In genomic region chr2:218893349-218894167, GRCh38 we compare ENCODE assay signal across 8 cellular contexts. TPM values are rescaled to one million over a fixed set of nuclear protein-coding genes. Genes with fewer than 3 reads are reported as not detected.
DNase-seq lines count a peak whose midpoint lies in the region; ATAC-seq and TF ChIP-seq lines count a peak whose summit lies in the region.

No MANE protein-coding gene starts in this region.

- peak overlapping the region; percentile 64 for H3K27ac Mint-ChIP-seq in stimulated activated naive CD8-positive, alpha-beta T cell treated with anti-CD3 and anti-CD28 coated beads, Interleukin-15, Interleukin-2, amounts not matched to agents 100 ng/mL and 50 ng/mL, for 24 hours
- peak overlapping the region; percentile 63 for H3K27ac Mint-ChIP-seq in activated naive CD4-positive, alpha-beta T cell treated with anti-CD3 and anti-CD28 coated beads, Interleukin-2, amount 10 ng/mL, durations not matched to agents 7 days and 5 days

- H3K27me3 ChIP-seq in lower lobe of right lung (ENCODE audit: low read depth): peaks cover 58% of the 10 kb centered on the region

- peak overlapping the region; percentile 31 for H3K27ac ChIP-seq in lower lobe of right lung

- intact Hi-C loops in lower lobe of right lung (cut with DNase I): no loop called here

- ATAC-seq in stimulated activated naive CD8-positive, alpha-beta T cell treated with anti-CD3 and anti-CD28 coated beads, Interleukin-15, Interleukin-2, amounts not matched to agents 100 U/mL and 50 U/mL, for 24 hours: no peak
- ATAC-seq in lower lobe of right lung (no peak), GM18868 (IDR thresholded peaks at IDR 0.05; ENCODE audit: unreplicated experiment) (no peak), GM21528 (IDR thresholded peaks at IDR 0.05; ENCODE audit: low FRiP score, unreplicated experiment) (no peak)

- CTCF ChIA-PET in activated naive CD4-positive, alpha-beta T cell treated with anti-CD3 and anti-CD28 coated beads, Interleukin-2, amount 10 ng/mL, durations not matched to agents 7 days and 5 days (lab: Charles Lee): interaction anchor here (1.1 to 4.1 kb wide), 4 partner anchors 13 to 29 kb away, joined by 3 to 41 read pairs (median 8); partner anchors contain the start of gene WNT10A

- H3K9me3 ChIP-seq in lower lobe of right lung: no peaks in the 10 kb centered on the region

- no peaks in the 10 kb centered on the region for H3K36me3 ChIP-seq in lower lobe of right lung

- H3K4me1 ChIP-seq in lower lobe of right lung: peaks cover 45% of the 10 kb centered on the region

- TF ChIP-seq CTCF in lower lobe of right lung (IDR thresholded peaks at IDR 0.05): no peak

- no peak for DNase-seq in stimulated activated naive CD8-positive, alpha-beta T cell treated with anti-CD3 and anti-CD28 coated beads, Interleukin-15, Interleukin-2, amounts not matched to agents 100 U/mL and 50 U/mL, for 24 hours
- no peak for DNase-seq in activated naive CD4-positive, alpha-beta T cell treated with anti-CD3 and anti-CD28 coated beads, Interleukin-2, amount 10 ng/mL, durations not matched to agents 7 days and 5 days
- DNase-seq in lower lobe of right lung: no peak
- no peak for DNase-seq in erythroblast (lab: John Stamatoyannopoulos, UW)
- DNase-seq in cortex of kidney (lab: John Stamatoyannopoulos, UW): no peak

- H3K36me3 Mint-ChIP-seq in stimulated activated naive CD8-positive, alpha-beta T cell treated with anti-CD3 and anti-CD28 coated beads, Interleukin-15, Interleukin-2, amounts not matched to agents 100 ng/mL and 50 ng/mL, for 24 hours (ENCODE audit: low read depth): no peaks in the 10 kb centered on the region
- no peaks in the 10 kb centered on the region for H3K36me3 Mint-ChIP-seq in activated naive CD4-positive, alpha-beta T cell treated with anti-CD3 and anti-CD28 coated beads, Interleukin-2, amount 10 ng/mL, durations not matched to agents 7 days and 5 days

- no peaks in the 10 kb centered on the region for H3K9me3 Mint-ChIP-seq in stimulated activated naive CD8-positive, alpha-beta T cell treated with anti-CD3 and anti-CD28 coated beads, Interleukin-15, Interleukin-2, amounts not matched to agents 100 ng/mL and 50 ng/mL, for 24 hours
- no peaks in the 10 kb centered on the region for H3K9me3 Mint-ChIP-seq in activated naive CD4-positive, alpha-beta T cell treated with anti-CD3 and anti-CD28 coated beads, Interleukin-2, amount 10 ng/mL, durations not matched to agents 7 days and 5 days

- no peak for TF ChIP-seq POLR2A in erythroblast (IDR thresholded peaks at IDR 0.05; ENCODE audit: low read length)

- H3K27me3 Mint-ChIP-seq in stimulated activated naive CD8-positive, alpha-beta T cell treated with anti-CD3 and anti-CD28 coated beads, Interleukin-15, Interleukin-2, amounts not matched to agents 100 ng/mL and 50 ng/mL, for 24 hours: peaks cover 6% of the 10 kb centered on the region
- peaks cover 97% of the 10 kb centered on the region for H3K27me3 Mint-ChIP-seq in activated naive CD4-positive, alpha-beta T cell treated with anti-CD3 and anti-CD28 coated beads, Interleukin-2, amount 10 ng/mL, durations not matched to agents 7 days and 5 days

- H3K4me3 ChIP-seq in lower lobe of right lung: peak overlapping the region; percentile 47

- H3K4me3 Mint-ChIP-seq in stimulated activated naive CD8-positive, alpha-beta T cell treated with anti-CD3 and anti-CD28 coated beads, Interleukin-15, Interleukin-2, amounts not matched to agents 100 ng/mL and 50 ng/mL, for 24 hours: peak overlapping the region; percentile 69
- H3K4me3 Mint-ChIP-seq in activated naive CD4-positive, alpha-beta T cell treated with anti-CD3 and anti-CD28 coated beads, Interleukin-2, amount 10 ng/mL, durations not matched to agents 7 days and 5 days: peak overlapping the region; percentile 58

- H3K4me1 Mint-ChIP-seq in stimulated activated naive CD8-positive, alpha-beta T cell treated with anti-CD3 and anti-CD28 coated beads, Interleukin-15, Interleukin-2, amounts not matched to agents 100 ng/mL and 50 ng/mL, for 24 hours (ENCODE audit: low read depth): peaks cover 61% of the 10 kb centered on the region
- peaks cover 45% of the 10 kb centered on the region for H3K4me1 Mint-ChIP-seq in activated naive CD4-positive, alpha-beta T cell treated with anti-CD3 and anti-CD28 coated beads, Interleukin-2, amount 10 ng/mL, durations not matched to agents 7 days and 5 days

RNA-seq across cellular contexts. Expression of gene WNT10A, which starts 12.9 kb away (rescaled TPM):
- total RNA-seq in lower lobe of right lung: 0.35 TPM

RNA-seq across cellular contexts. Expression of gene WNT6, which starts 34.0 kb away (rescaled TPM):
- 0.44 TPM for total RNA-seq in lower lobe of right lung
